Comparison of ENCODE assay signal across 11 cellular contexts in the genomic region with DNA sequence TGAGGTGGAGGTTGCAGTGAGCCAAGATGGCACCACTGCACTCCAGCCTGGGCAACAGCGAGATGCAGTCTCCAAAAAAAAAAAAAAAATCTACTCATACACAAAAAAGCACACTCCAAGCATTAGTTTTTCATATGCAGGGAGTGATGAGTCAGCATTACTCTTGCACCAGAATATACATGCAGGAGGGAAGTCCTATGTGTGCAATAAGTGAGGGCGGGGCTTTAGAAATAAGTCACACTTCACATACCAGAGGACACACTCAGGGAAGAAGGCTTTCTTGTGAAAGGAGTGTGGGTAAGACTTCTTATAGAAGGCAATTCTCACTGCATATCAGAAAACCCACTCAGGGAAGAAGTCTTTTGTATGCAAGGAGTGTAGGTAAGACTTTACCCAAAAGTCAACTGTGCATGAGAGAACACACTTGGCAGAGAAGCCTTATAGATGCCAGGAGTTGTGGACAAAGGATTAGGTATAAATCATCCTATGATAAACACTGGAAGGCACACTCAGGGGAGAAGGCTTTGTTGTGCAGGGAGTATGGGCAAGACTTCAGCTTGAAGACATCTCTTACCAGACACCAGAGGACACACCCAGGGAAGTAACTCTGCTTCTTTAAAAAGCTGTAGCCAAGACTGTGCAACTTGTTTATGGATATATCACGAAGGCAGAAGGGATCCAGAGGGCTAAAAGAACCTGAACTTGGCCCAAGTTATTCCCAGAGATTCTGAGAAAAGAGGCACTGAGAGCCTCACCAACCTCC. TPM values are rescaled to one million over a fixed set of nuclear protein-coding genes. Genes with fewer than 3 reads are reported as not detected.
A peak's percentile ranks its signal among the peaks of the same experiment; 100 is the strongest.
DNase-seq lines count a peak whose midpoint lies in the region; ATAC-seq and TF ChIP-seq lines count a peak whose summit lies in the region.
"Had no signal": no experiment of that assay in that cellular context is flagged by ENCODE, and none has a peak within 500 bp of the region (broad histone marks: within the 10 kb centered on the region; RNA-seq: fewer than 3 reads in every experiment).

No MANE protein-coding gene starts in this region.

- H3K27ac Mint-ChIP-seq in HFFc6 (peak overlapping the region; percentile 51), WTC11 (no peak overlapping the region)
- H3K27ac Mint-ChIP-seq: activated naive CD8-positive, alpha-beta T cell treated with anti-CD3 and anti-CD28 coated beads, Interleukin-2, amount 10 ng/mL, durations not matched to agents 7 days and 5 days; stimulated activated naive CD8-positive, alpha-beta T cell treated with anti-CD3 and anti-CD28 coated beads, Interleukin-15, Interleukin-2, amounts not matched to agents 100 ng/mL and 50 ng/mL, for 24 hours had no signal

- H3K27me3 ChIP-seq in PC-9 (ENCODE audit: insufficient read depth, low read depth) (no peaks in the 10 kb centered on the region), esophagus (ENCODE audit: control insufficient read depth in 1 of 2, insufficient read depth in 2 of 2, low read length in 2 of 2) (no peaks in the 10 kb centered on the region), prostate gland (replicated peaks; ENCODE audit: insufficient read depth) (no peaks in the 10 kb centered on the region)

- WGBS in esophagus, 2 donors: 42 to 73% methylated on average over 3 of the region's 3 CpGs
- WGBS in prostate gland: 62% methylated on average over 3 of the region's 3 CpGs

- H3K4me2 ChIP-seq in PC-9: 0 out of 2 replicates have a peak overlapping the region, but pooled peaks have one; percentile 6

- H3K36me3 Mint-ChIP-seq in HFFc6 (ENCODE audit: low read depth) (peaks cover 18% of the 10 kb centered on the region), WTC11 (peaks cover 4% of the 10 kb centered on the region)

- H2AFZ ChIP-seq in PC-9: no peak overlapping the region

- no peak overlapping the region for H3K4me3 ChIP-seq in PC-9
- no peak overlapping the region for H3K4me3 ChIP-seq in esophagus (ENCODE audit: low read depth in 1 of 2, low read length in 2 of 2)
- no peak overlapping the region for H3K4me3 ChIP-seq in prostate gland

- H3K36me3 ChIP-seq in PC-9 (ENCODE audit: low read depth): no peaks in the 10 kb centered on the region
- H3K36me3 ChIP-seq in esophagus (ENCODE audit: control insufficient read depth in 2 of 2, insufficient read depth in 2 of 2, low read length in 1 of 2): no peaks in the 10 kb centered on the region
- no peaks in the 10 kb centered on the region for H3K36me3 ChIP-seq in prostate gland

- no peaks in the 10 kb centered on the region for H3K9me2 ChIP-seq in PC-9 (ENCODE audit: insufficient read depth)

- TF ChIP-seq CTCF in HFFc6 (IDR thresholded peaks at IDR 0.05): no peak
- no peak for TF ChIP-seq CTCF in PC-9 (conservative IDR thresholded peaks at IDR 0.05)
- TF ChIP-seq CTCF in prostate gland (IDR thresholded peaks at IDR 0.05): no peak
- TF ChIP-seq CTCF in WTC11 (IDR thresholded peaks at IDR 0.05): no peak

- H3K79me2 ChIP-seq in PC-9 (ENCODE audit: low read depth): peaks cover 10% of the 10 kb centered on the region

- CTCF ChIA-PET in PC-9 (lab: Charles Lee) (interaction anchor here (0.6 kb wide), 1 partner anchor 230 kb away, joined by 3 read pairs; no protein-coding TSS in a partner anchor), WTC11 (lab: Charles Lee) (interaction anchor here (0.8 kb wide), 1 partner anchor 182 kb away, joined by 3 read pairs; no protein-coding TSS in a partner anchor)

- DNase-seq in HFFc6 (peak; percentile 72), PC-9 (peak in 1 of 2 experiments; percentile 79), prostate gland (ENCODE audit: low spot score) (peak; percentile 24), WTC11 (ENCODE audit: low spot score) (no peak), cerebellum (ENCODE audit: low spot score) (no peak), caudate nucleus (lab: John Stamatoyannopoulos, UW) (no peak)
- DNase-seq in effector CD8-positive, alpha-beta T cell (lab: John Stamatoyannopoulos, UW): no peak
- DNase-seq: activated naive CD8-positive, alpha-beta T cell treated with anti-CD3 and anti-CD28 coated beads, Interleukin-2, amount 10 ng/mL, durations not matched to agents 7 days and 5 days; KG1 had no signal

- intact Hi-C loops in PC-9 (cut with micrococcal nuclease; ENCODE audit: unreplicated experiment): no loop called here
- intact Hi-C loops in prostate gland (cut with DNase I): no loop called here

- H3K9me3 Mint-ChIP-seq in HFFc6: no peaks in the 10 kb centered on the region
- peaks cover 4% of the 10 kb centered on the region; the same call in 1 of the 2 replicates for H3K9me3 Mint-ChIP-seq in WTC11
- H3K9me3 Mint-ChIP-seq: activated naive CD8-positive, alpha-beta T cell treated with anti-CD3 and anti-CD28 coated beads, Interleukin-2, amount 10 ng/mL, durations not matched to agents 7 days and 5 days; stimulated activated naive CD8-positive, alpha-beta T cell treated with anti-CD3 and anti-CD28 coated beads, Interleukin-15, Interleukin-2, amounts not matched to agents 100 ng/mL and 50 ng/mL, for 24 hours had no signal

- H3K9me3 ChIP-seq in PC-9 (ENCODE audit: insufficient read depth, low read depth): no peaks in the 10 kb centered on the region
- no peaks in the 10 kb centered on the region for H3K9me3 ChIP-seq in esophagus (ENCODE audit: control insufficient read depth in 2 of 2, insufficient read depth in 1 of 2, low read depth in 1 of 2, low read length in 1 of 2)
- no peaks in the 10 kb centered on the region for H3K9me3 ChIP-seq in prostate gland

- H3K4me1 ChIP-seq in PC-9 (replicated peaks; ENCODE audit: insufficient read depth) (peaks cover 19% of the 10 kb centered on the region), esophagus (ENCODE audit: control insufficient read depth in 2 of 2, insufficient read depth in 2 of 2, low read length in 1 of 2) (peaks cover 0 to 2% of the 10 kb centered on the region in 2 donors), prostate gland (replicated peaks) (peaks cover 4% of the 10 kb centered on the region)

- peaks cover 4% of the 10 kb centered on the region for H3K27me3 Mint-ChIP-seq in HFFc6 (ENCODE audit: insufficient read depth)
- H3K27me3 Mint-ChIP-seq in WTC11 (ENCODE audit: low read depth): no peaks in the 10 kb centered on the region
- H3K27me3 Mint-ChIP-seq: activated naive CD8-positive, alpha-beta T cell treated with anti-CD3 and anti-CD28 coated beads, Interleukin-2, amount 10 ng/mL, durations not matched to agents 7 days and 5 days; stimulated activated naive CD8-positive, alpha-beta T cell treated with anti-CD3 and anti-CD28 coated beads, Interleukin-15, Interleukin-2, amounts not matched to agents 100 ng/mL and 50 ng/mL, for 24 hours had no signal

- POLR2A ChIA-PET in PC-9 (lab: Charles Lee; ENCODE audit: unreplicated experiment) (no interaction called here), WTC11 (lab: Charles Lee) (interaction anchor here (0.6 kb wide), 1 partner anchor 74 kb away, joined by 3 read pairs; no protein-coding TSS in a partner anchor)

- no peak for ATAC-seq in WTC11

- H3K27ac ChIP-seq in PC-9: peak overlapping the region; percentile 45
- peak overlapping the region; percentile 82 to 86 for H3K27ac ChIP-seq in esophagus (ENCODE audit: low read depth in 2 of 2, low read length in 1 of 2)
- no peak overlapping the region for H3K27ac ChIP-seq in prostate gland
- no peak overlapping the region for H3K27ac ChIP-seq in caudate nucleus (ENCODE audit: low read depth, low read length)

- TF ChIP-seq POLR2A in prostate gland (IDR thresholded peaks at IDR 0.05): no peak

- peaks cover 17% of the 10 kb centered on the region; the same call in 1 of the 2 replicates for H3F3A ChIP-seq in PC-9 (ENCODE audit: insufficient read depth, low read depth)

- H3K4me1 Mint-ChIP-seq in HFFc6 (ENCODE audit: low read depth): peaks cover 35% of the 10 kb centered on the region
- H3K4me1 Mint-ChIP-seq in WTC11: peaks cover 6% of the 10 kb centered on the region; the same call in 1 of the 2 replicates

- no TSS peak for BruUV-seq in PC-9 (replicated peaks; lab: Mats Ljungman, UMichigan)

- no peaks in the 10 kb centered on the region; the same call in 1 of the 2 replicates for H4K20me1 ChIP-seq in PC-9 (ENCODE audit: insufficient read depth)

- H3K4me3 Mint-ChIP-seq in HFFc6 (no peak overlapping the region), WTC11 (no peak overlapping the region)
- H3K4me3 Mint-ChIP-seq: activated naive CD8-positive, alpha-beta T cell treated with anti-CD3 and anti-CD28 coated beads, Interleukin-2, amount 10 ng/mL, durations not matched to agents 7 days and 5 days; stimulated activated naive CD8-positive, alpha-beta T cell treated with anti-CD3 and anti-CD28 coated beads, Interleukin-15, Interleukin-2, amounts not matched to agents 100 ng/mL and 50 ng/mL, for 24 hours had no signal

TF ChIP-seq in WTC11, 78 proteins besides CTCF, POLR2A, EP300 and RAD21 (continues in another document):
- TF ChIP-seq NFATC4 (CRISPR knock-in tag; IDR thresholded peaks at IDR 0.05): no peak
- TF ChIP-seq TP53 (CRISPR knock-in tag; IDR thresholded peaks at IDR 0.05): no peak
- TF ChIP-seq, protein P1, sequence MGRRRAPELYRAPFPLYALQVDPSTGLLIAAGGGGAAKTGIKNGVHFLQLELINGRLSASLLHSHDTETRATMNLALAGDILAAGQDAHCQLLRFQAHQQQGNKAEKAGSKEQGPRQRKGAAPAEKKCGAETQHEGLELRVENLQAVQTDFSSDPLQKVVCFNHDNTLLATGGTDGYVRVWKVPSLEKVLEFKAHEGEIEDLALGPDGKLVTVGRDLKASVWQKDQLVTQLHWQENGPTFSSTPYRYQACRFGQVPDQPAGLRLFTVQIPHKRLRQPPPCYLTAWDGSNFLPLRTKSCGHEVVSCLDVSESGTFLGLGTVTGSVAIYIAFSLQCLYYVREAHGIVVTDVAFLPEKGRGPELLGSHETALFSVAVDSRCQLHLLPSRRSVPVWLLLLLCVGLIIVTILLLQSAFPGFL (CRISPR knock-in tag; IDR thresholded peaks at IDR 0.05; ENCODE audit: borderline replicate concordance): no peak
- no peak for TF ChIP-seq TEAD1 (CRISPR knock-in tag; IDR thresholded peaks at IDR 0.05)
- TF ChIP-seq OVOL2 (CRISPR knock-in tag; IDR thresholded peaks at IDR 0.05; ENCODE audit: borderline replicate concordance): no peak
- TF ChIP-seq FOXP1 (CRISPR knock-in tag; IDR thresholded peaks at IDR 0.05; ENCODE audit: borderline replicate concordance): no peak

RNA-seq across cellular contexts. Expression of a gene that starts 50.5 kb away (rescaled TPM):
- 10 to 100 TPM; 23.6 to 32.1 (median 29.8) TPM for total RNA-seq in HFFc6 (2021; fragmentation: NEBNext Ultra II Directional; extraction: Animal tissue kit (Norgen Biotek cat#: 25700))
- total RNA-seq in PC-9 (2021) (16.3 and 24.7 TPM in 2 replicates), prostate gland (10 to 100 TPM; 37.9 to 46.7 TPM), WTC11 (2021) (16.3 to 20.3 TPM (median 19.7 TPM) in 3 replicates), cerebellum (16.4 TPM)
- polyA plus RNA-seq in esophagus: 10 to 100 TPM; 15.9 to 23.5 TPM

Comparison
In these comparisons a context has a peak if more than half of its experiments do, and no peak if none do; other contexts are left out.
1. DNase-seq: peak in HFFc6 (single experiment) and prostate gland (single experiment); none in WTC11 (single experiment), cerebellum (single experiment), effector CD8-positive, alpha-beta T cell (single experiment) and caudate nucleus (0 of 61).
2. H3K27ac ChIP-seq: peak in PC-9 (single experiment) and esophagus (2 of 2); none in prostate gland (0 of 2) and caudate nucleus (single experiment).